In the genomic region with DNA sequence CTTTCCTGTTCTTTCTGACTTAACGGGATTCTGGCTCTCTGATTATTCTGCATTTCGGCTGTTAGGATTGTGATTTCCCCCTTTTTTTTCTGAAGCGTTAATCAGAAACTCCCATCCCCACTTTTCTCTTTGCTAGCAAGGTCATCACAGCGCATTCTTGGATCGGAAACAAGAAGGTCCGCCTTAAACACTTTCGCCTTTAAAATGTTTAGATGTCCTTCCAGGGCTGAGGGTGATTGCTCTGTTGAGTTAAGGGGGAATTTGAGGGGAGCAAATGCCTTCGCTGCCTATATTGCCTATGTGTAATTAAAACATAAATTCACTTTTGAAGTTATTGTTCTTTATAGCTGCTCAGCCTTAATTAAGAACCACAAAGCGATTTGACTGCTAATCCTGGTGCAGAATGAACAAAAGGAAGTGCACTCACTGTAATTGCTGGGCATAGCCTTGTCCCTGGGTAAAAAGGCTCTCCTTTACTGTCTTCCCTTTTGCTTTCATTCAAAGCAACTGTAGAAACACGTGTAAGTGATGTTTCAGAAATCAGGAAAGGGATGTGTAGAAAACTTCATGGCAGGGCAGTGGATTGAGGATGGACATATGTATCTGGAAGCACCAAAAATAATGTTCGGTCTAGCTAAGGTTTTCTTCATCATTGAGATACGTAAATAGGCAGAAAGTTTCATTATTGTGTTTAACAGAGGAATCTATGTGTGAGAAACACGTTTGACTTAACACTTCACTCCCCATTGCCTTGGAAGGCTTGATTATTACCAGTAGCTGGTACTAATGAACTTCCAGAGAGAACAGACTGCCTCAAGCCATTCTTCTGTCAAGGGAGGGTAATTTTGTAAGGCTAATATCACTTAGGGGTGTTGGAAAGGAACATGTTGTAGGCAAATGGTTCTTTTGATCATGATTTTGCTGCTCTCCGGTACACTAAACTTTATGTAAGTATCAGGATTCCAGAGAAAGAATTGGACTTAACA, we compare ENCODE assay signal across 8 cellular contexts. TPM values are rescaled to one million over a fixed set of nuclear protein-coding genes. Genes with fewer than 3 reads are reported as not detected.
A peak's percentile ranks its signal among the peaks of the same experiment; 100 is the strongest.
DNase-seq lines count a peak whose midpoint lies in the region; TF ChIP-seq lines count a peak whose summit lies in the region.

No MANE protein-coding gene starts in this region.

- intact Hi-C loops in Calu3 (cut with micrococcal nuclease; ENCODE audit: unreplicated experiment) (loop anchor here (1.0 to 2.0 kb wide), 2 partner anchors 56 to 164 kb away; no protein-coding TSS in a partner anchor), mammary epithelial cell (cut with micrococcal nuclease) (loop anchor here (1.0 to 10.0 kb wide), 7 partner anchors 36 to 610 kb away; partner anchors contain the start of genes ARPC5, LAMC2 and SMG7)

- peaks cover 90% of the 10 kb centered on the region for H3K36me3 Mint-ChIP-seq in Calu3 (ENCODE audit: insufficient read depth, unreplicated experiment)

- CTCF ChIA-PET in Calu3 (lab: Charles Lee) = interaction anchor here (0.8 to 2.4 kb wide), 3 partner anchors 21 to 62 kb away, joined by 3 to 24 read pairs (median 4); no protein-coding TSS in a partner anchor
- CTCF ChIA-PET in mammary epithelial cell (lab: Charles Lee; ENCODE audit: low non-redundant PET) = no interaction called here

- peaks cover 51% of the 10 kb centered on the region for H3K4me1 Mint-ChIP-seq in Calu3 (ENCODE audit: low read depth, unreplicated experiment)

- TF ChIP-seq CTCF in Calu3 (IDR thresholded peaks at IDR 0.05; ENCODE audit: unreplicated experiment) (no peak), MM.1S (IDR thresholded peaks at IDR 0.05; ENCODE audit: low read length) (no peak), mammary epithelial cell (conservative IDR thresholded peaks at IDR 0.05 in 1 of 2, IDR thresholded peaks at IDR 0.05 in 1 of 2; ENCODE audit: extremely low read depth in 1 of 2, insufficient read depth in 1 of 2, low read depth in 1 of 2, low read length in 2 of 2) (no peak)

- no peak overlapping the region for H3K27ac ChIP-seq in MM.1S (ENCODE audit: low read length)
- peak overlapping the region; percentile 87 for H3K27ac ChIP-seq in mammary epithelial cell (ENCODE audit: insufficient read depth, low read depth, low read length)

- DNase-seq in Calu3 = no peak
- DNase-seq in MM.1S = no peak
- peak; percentile 33 for DNase-seq in mammary epithelial cell
- no peak for DNase-seq in effector CD4-positive, alpha-beta T cell
- DNase-seq in GF-D8 (lab: John Stamatoyannopoulos, UW) = no peak
- DNase-seq in HuH-7.5 (ENCODE audit: low spot score) = no peak
- DNase-seq in NCI-H446 treated with DMSO at 0.1 percent for 48 hours (lab: John Stamatoyannopoulos, UW) = no peak

- H3K4me2 ChIP-seq in MM.1S (ENCODE audit: low read depth, low read length) (peak overlapping the region; percentile 99), mammary epithelial cell (ENCODE audit: insufficient read depth, low read depth, low read length) (peak overlapping the region; percentile 83)

- WGBS in mammary epithelial cell (ENCODE audit: low coverage, missing lambda C conversion rate) = 2% methylated on average over 13 of the region's 14 CpGs

- H3K4me3 Mint-ChIP-seq in Calu3 (ENCODE audit: low read depth, unreplicated experiment) = peak overlapping the region; percentile 94

- no peaks in the 10 kb centered on the region for H3F3A ChIP-seq in MM.1S (ENCODE audit: insufficient read depth, low read length)

- H3K27me3 Mint-ChIP-seq in Calu3 (ENCODE audit: unreplicated experiment) = no peaks in the 10 kb centered on the region

- H3K9me3 Mint-ChIP-seq in Calu3 (ENCODE audit: low read depth, unreplicated experiment) = no peaks in the 10 kb centered on the region

- peaks cover 53% of the 10 kb centered on the region for H3K27me3 ChIP-seq in MM.1S (replicated peaks; ENCODE audit: insufficient read depth, low read length)
- no peaks in the 10 kb centered on the region for H3K27me3 ChIP-seq in mammary epithelial cell (ENCODE audit: insufficient read depth, low read length)
- peaks cover 10% of the 10 kb centered on the region for H3K27me3 ChIP-seq in mucosa of stomach (ENCODE audit: control insufficient read depth, insufficient read depth, low read length)

- peak overlapping the region; percentile 85 for H3K27ac Mint-ChIP-seq in Calu3 (ENCODE audit: unreplicated experiment)

- H2AFZ ChIP-seq in MM.1S (ENCODE audit: low read length) = peak overlapping the region; percentile 55
- peak overlapping the region; percentile 60 for H2AFZ ChIP-seq in mammary epithelial cell (ENCODE audit: low read depth, low read length)

- in situ Hi-C loops in mammary epithelial cell (cut with MboI; ENCODE audit: low sequenced_read_pairs in 2 of 2) = loop anchor here in 1 of 2 donors (10.0 kb wide), 1 partner anchor 160 kb away; the partner anchor contains the start of gene LAMC2

- H3K79me2 ChIP-seq in MM.1S (ENCODE audit: low read length) = no peaks in the 10 kb centered on the region
- peaks cover 62% of the 10 kb centered on the region for H3K79me2 ChIP-seq in mammary epithelial cell (ENCODE audit: insufficient read depth, low read length)

- H3K36me3 ChIP-seq in MM.1S (replicated peaks; ENCODE audit: insufficient read depth, low read length) (no peaks in the 10 kb centered on the region), mammary epithelial cell (ENCODE audit: insufficient read depth, low read length) (no peaks in the 10 kb centered on the region), mucosa of stomach (ENCODE audit: control insufficient read depth, insufficient read depth, low read length) (no peaks in the 10 kb centered on the region)

- dilution Hi-C loops in mammary epithelial cell (cut with HindIII; ENCODE audit: low sequenced_read_pairs) = no loop called here

- no peaks in the 10 kb centered on the region for H3K9me2 ChIP-seq in MM.1S (replicated peaks; ENCODE audit: insufficient read depth, low read length)

- peaks cover 21% of the 10 kb centered on the region for H3K4me1 ChIP-seq in MM.1S (ENCODE audit: low read length)
- H3K4me1 ChIP-seq in mammary epithelial cell (ENCODE audit: insufficient read depth, low read length) = peaks cover 50% of the 10 kb centered on the region
- peaks cover 7% of the 10 kb centered on the region for H3K4me1 ChIP-seq in mucosa of stomach (ENCODE audit: control insufficient read depth, insufficient read depth, low read length)

- BruUV-seq in Calu3 (replicated peaks; lab: Mats Ljungman, UMichigan) (TSS peak; percentile 46), mammary epithelial cell (replicated peaks; lab: Mats Ljungman, UMichigan) (TSS peak; percentile 11)

- H3K4me3 ChIP-seq in MM.1S (ENCODE audit: low read length) = peak overlapping the region; percentile 71
- H3K4me3 ChIP-seq in mammary epithelial cell (replicated peaks in 1 of 3; ENCODE audit: insufficient read depth in 1 of 3, low read depth in 2 of 3, low read length in 3 of 3) = peak overlapping the region; percentile 77 to 96 (median 80)
- H3K4me3 ChIP-seq in mucosa of stomach (ENCODE audit: low read length) = peak overlapping the region; percentile 52

- no peaks in the 10 kb centered on the region for H4K20me1 ChIP-seq in MM.1S (ENCODE audit: insufficient read depth, low read length)
- no peaks in the 10 kb centered on the region for H4K20me1 ChIP-seq in mammary epithelial cell (ENCODE audit: insufficient read depth, low read length)

- no peaks in the 10 kb centered on the region for H3K9me3 ChIP-seq in MM.1S (replicated peaks; ENCODE audit: insufficient read depth, low read length)
- H3K9me3 ChIP-seq in mammary epithelial cell (replicated peaks; ENCODE audit: insufficient read depth, low read length) = no peaks in the 10 kb centered on the region
- no peaks in the 10 kb centered on the region for H3K9me3 ChIP-seq in mucosa of stomach (ENCODE audit: control insufficient read depth, low read length)

- peak overlapping the region; percentile 11; the same call in 1 of the 2 replicates for H3K9ac ChIP-seq in MM.1S (ENCODE audit: low read length)
- H3K9ac ChIP-seq in mammary epithelial cell (ENCODE audit: insufficient read depth, low read length) = peak overlapping the region; percentile 94
- H3K9ac ChIP-seq in mucosa of stomach (ENCODE audit: low read length) = peak overlapping the region; percentile 56

RNA-seq across cellular contexts. Expression of gene LAMC1, which starts 1.4 kb away (rescaled TPM):
- total RNA-seq in Calu3 (2022) (368 and 579 TPM in 2 replicates), mammary epithelial cell (100 to 1,000 TPM; 131 to 164 TPM)
- polyA plus RNA-seq in mammary epithelial cell = 69.5 TPM
- 137 TPM for polyA minus RNA-seq in mammary epithelial cell

Comparison
In these comparisons a context has a peak if more than half of its experiments do, and no peak if none do; other contexts are left out.
1. H3K9ac ChIP-seq: peak in every context shown above with its lines; median percentile 94 in mammary epithelial cell; 56 in mucosa of stomach; 11 in MM.1S.